In genomic region chr2:117918608-117919007, GRCh38 we compare ENCODE assay signal across 16 cellular contexts.
DNase-seq lines count a peak whose midpoint lies in the region; ATAC-seq and TF ChIP-seq lines count a peak whose summit lies in the region.
"Had no signal": no experiment of that assay in that cellular context is flagged by ENCODE, and none has a peak within 500 bp of the region (broad histone marks: within the 10 kb centered on the region; RNA-seq: fewer than 3 reads in every experiment).

No MANE protein-coding gene starts in this region.

- H3K9me3 Mint-ChIP-seq in T-helper 2 cell treated with Interferon-gamma antibody and Interleukin-4, amounts not matched to agents 5 μg/mL and 100 μg/mL, for 36 hours: no peaks in the 10 kb centered on the region

- H3K27me3 ChIP-seq in Karpas-422 (ENCODE audit: low read length): no peaks in the 10 kb centered on the region
- H3K27me3 ChIP-seq in body of pancreas: no peaks in the 10 kb centered on the region
- no peaks in the 10 kb centered on the region for H3K27me3 ChIP-seq in transverse colon
- H3K27me3 ChIP-seq: BLaER1 had no signal

- no peak overlapping the region for H3K27ac ChIP-seq in Karpas-422 (ENCODE audit: low read length)
- H3K27ac ChIP-seq in body of pancreas: no peak overlapping the region
- no peak overlapping the region for H3K27ac ChIP-seq in transverse colon
- H3K27ac ChIP-seq: BLaER1, PC-9, SK-N-MC had no signal

- ATAC-seq in GM18868 (IDR thresholded peaks at IDR 0.05; ENCODE audit: unreplicated experiment) (peak; percentile 69), body of pancreas (peak; percentile 18)

- peaks cover 53% of the 10 kb centered on the region for H3K36me3 Mint-ChIP-seq in T-helper 2 cell treated with Interferon-gamma antibody and Interleukin-4, amounts not matched to agents 5 μg/mL and 100 μg/mL, for 36 hours (ENCODE audit: low read depth)

- no peak overlapping the region for H3K4me3 ChIP-seq in Karpas-422 (ENCODE audit: low read length)
- H3K4me3 ChIP-seq in body of pancreas: no peak overlapping the region
- H3K4me3 ChIP-seq in transverse colon: no peak overlapping the region
- H3K4me3 ChIP-seq: BLaER1, PC-9, SK-N-MC had no signal

- no peak overlapping the region for H3K4me3 Mint-ChIP-seq in T-helper 2 cell treated with Interferon-gamma antibody and Interleukin-4, amounts not matched to agents 5 μg/mL and 100 μg/mL, for 36 hours

- TF ChIP-seq CTCF in body of pancreas (IDR thresholded peaks at IDR 0.05) (no peak), transverse colon (IDR thresholded peaks at IDR 0.05) (no peak)

- H3K27me3 Mint-ChIP-seq in T-helper 2 cell treated with Interferon-gamma antibody and Interleukin-4, amounts not matched to agents 5 μg/mL and 100 μg/mL, for 36 hours (ENCODE audit: low read depth): no peaks in the 10 kb centered on the region

- DNase-seq in Karpas-422 (peak; percentile 29), body of pancreas (peak in 2 of 4 donors; percentile 20 to 29), transverse colon (peak; percentile 67), SIG-M5 (lab: John Stamatoyannopoulos, UW) (no peak), A172 (ENCODE audit: low spot score) (no peak)
- no peak for DNase-seq in T-helper 2 cell treated with Interferon-gamma antibody and Interleukin-4, amounts not matched to agents 5 μg/mL and 100 μg/mL, for 36 hours (ENCODE audit: low spot score)
- DNase-seq: H7; NCI-H1417 treated with DMSO at 0.1 percent for 48 hours; NCI-H2081; NCI-H526 treated with DMSO at 0.1 percent for 48 hours; NK-92 treated with Interleukin-12 subunit alpha and Interleukin-12 subunit beta, amount 100 ng/mL, for 24 hours; PC-9; T-helper 1 cell had no signal

- no peak overlapping the region for H3K4me2 ChIP-seq in Karpas-422 (ENCODE audit: low read depth, low read length, poor library complexity, severe bottlenecking)
- H3K4me2 ChIP-seq: BLaER1, PC-9 had no signal

- intact Hi-C loops in body of pancreas (cut with DNase I): no loop called here
- intact Hi-C loops in transverse colon (cut with DNase I; ENCODE audit: low total_unique reads): no loop called here

- H3K36me3 ChIP-seq in Karpas-422 (ENCODE audit: insufficient read depth, low read length) (peaks cover 33% of the 10 kb centered on the region; the same call in 1 of the 2 replicates), body of pancreas (replicated peaks in 1 of 2; ENCODE audit: insufficient read depth in 1 of 2, low read depth in 2 of 2) (peaks cover 14 to 34% of the 10 kb centered on the region in 2 donors), transverse colon (peaks cover 0 to 43% (median 18%) of the 10 kb centered on the region in 4 donors)

- H3K4me1 Mint-ChIP-seq in T-helper 2 cell treated with Interferon-gamma antibody and Interleukin-4, amounts not matched to agents 5 μg/mL and 100 μg/mL, for 36 hours (ENCODE audit: low read depth): no peaks in the 10 kb centered on the region

- H3K9me3 ChIP-seq in Karpas-422 (ENCODE audit: low read length): no peaks in the 10 kb centered on the region
- H3K9me3 ChIP-seq in body of pancreas: no peaks in the 10 kb centered on the region
- no peaks in the 10 kb centered on the region for H3K9me3 ChIP-seq in transverse colon
- H3K9me3 ChIP-seq: BLaER1 had no signal

- no peaks in the 10 kb centered on the region for H4K20me1 ChIP-seq in Karpas-422 (ENCODE audit: insufficient read depth, low read depth, low read length)
- H4K20me1 ChIP-seq: BLaER1 had no signal

- no peaks in the 10 kb centered on the region for H3K9me2 ChIP-seq in Karpas-422 (replicated peaks; ENCODE audit: insufficient read depth, low read length)

- no peak overlapping the region for H3K9ac ChIP-seq in Karpas-422 (ENCODE audit: low read length)
- H3K9ac ChIP-seq: BLaER1 had no signal

- H2AFZ ChIP-seq in Karpas-422 (ENCODE audit: low read length): no peak overlapping the region
- H2AFZ ChIP-seq: PC-9 had no signal

- 90 to 93% methylated on average over 7 of the region's 7 CpGs for WGBS in body of pancreas, 2 donors
- WGBS in transverse colon (ENCODE audit: low coverage in 1 of 2), 2 donors: 81% methylated on average over 7 of the region's 7 CpGs; no CpG with 5 or more reads in 1 of the 2 donors

- H3K4me1 ChIP-seq in Karpas-422 (ENCODE audit: low read length): no peaks in the 10 kb centered on the region; the same call in 1 of the 2 replicates
- H3K4me1 ChIP-seq in body of pancreas: no peaks in the 10 kb centered on the region
- peaks cover 0 to 5% (median 0%) of the 10 kb centered on the region in 4 donors for H3K4me1 ChIP-seq in transverse colon
- H3K4me1 ChIP-seq: BLaER1 had no signal

- H3K27ac Mint-ChIP-seq in T-helper 2 cell treated with Interferon-gamma antibody and Interleukin-4, amounts not matched to agents 5 μg/mL and 100 μg/mL, for 36 hours: no peak overlapping the region

- in situ Hi-C loops in transverse colon (cut with MboI; ENCODE audit: low pct_ligation_motif_present in 1 of 4, low pct_unique_long_range_greater_than_20kb in 1 of 4, low sequenced_read_pairs in 3 of 4): no loop called here

- no peaks in the 10 kb centered on the region for H3K79me2 ChIP-seq in Karpas-422 (ENCODE audit: low read length)

- TF ChIP-seq POLR2A in body of pancreas (IDR thresholded peaks at IDR 0.05) (no peak), transverse colon (IDR thresholded peaks at IDR 0.05) (no peak)

- no peak for TF ChIP-seq EP300 in transverse colon (IDR thresholded peaks at IDR 0.05; ENCODE audit: low read depth)

Comparison
In these comparisons a context has a peak if more than half of its experiments do, and no peak if none do; other contexts are left out.
1. DNase-seq: peak in Karpas-422 (single experiment) and transverse colon (single experiment); none in T-helper 2 cell treated with Interferon-gamma antibody and Interleukin-4, amounts not matched to agents 5 μg/mL and 100 μg/mL, for 36 hours (single experiment), SIG-M5 (single experiment) and A172 (single experiment).